In the genomic region with DNA sequence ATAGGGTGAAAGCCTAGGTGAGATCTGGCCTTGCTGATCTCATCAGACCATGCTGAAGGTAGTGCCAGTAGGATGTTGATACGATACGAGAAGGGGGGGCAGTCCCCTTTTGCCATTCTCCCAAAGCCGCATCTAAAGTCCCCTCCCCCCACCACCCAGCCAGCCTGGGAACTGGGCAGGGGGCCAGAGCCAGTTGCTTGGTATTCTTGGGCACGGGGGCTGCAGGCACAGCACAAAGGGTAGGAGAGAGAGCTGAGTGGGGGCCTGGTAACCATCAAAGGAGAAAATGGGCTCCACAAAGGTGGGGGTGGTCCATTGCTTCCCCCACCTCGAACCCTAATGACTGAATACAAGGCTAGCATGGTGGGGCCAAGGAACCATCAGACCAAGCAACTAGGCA, we compare ENCODE assay signal across 2 cellular contexts.
TF ChIP-seq lines count a peak whose summit lies in the region.

No MANE protein-coding gene starts in this region.

TF ChIP-seq in SK-N-SH, 30 proteins besides CTCF, POLR2A, EP300 and RAD21:
- TF ChIP-seq GATA2 (CRISPR knock-in tag; IDR thresholded peaks at IDR 0.05) (no peak), NFIC (IDR thresholded peaks at IDR 0.05; ENCODE audit: borderline replicate concordance) (0 out of 2 replicates have a peak, but pooled peaks have one; percentile 39)

TF ChIP-seq in SK-N-SH treated with all-trans-retinoic acid at 6 μM for 48 hours, 23 proteins besides CTCF, POLR2A, EP300 and RAD21:
- TF ChIP-seq PPARA (CRISPR knock-in tag; IDR thresholded peaks at IDR 0.05; ENCODE audit: borderline replicate concordance) (no peak), ZFP30 (CRISPR knock-in tag; IDR thresholded peaks at IDR 0.05) (no peak), GLIS3 (CRISPR knock-in tag; IDR thresholded peaks at IDR 0.05) (no peak), CSDC2 (CRISPR knock-in tag; IDR thresholded peaks at IDR 0.05) (no peak), PATZ1 (CRISPR knock-in tag; IDR thresholded peaks at IDR 0.05; ENCODE audit: borderline replicate concordance) (no peak), TCF4 (CRISPR knock-in tag; IDR thresholded peaks at IDR 0.05; ENCODE audit: borderline replicate concordance) (no peak), POU6F1 (CRISPR knock-in tag; IDR thresholded peaks at IDR 0.05; ENCODE audit: borderline replicate concordance, low read depth) (no peak), CSRNP3 (CRISPR knock-in tag; IDR thresholded peaks at IDR 0.05) (no peak), ZFP3 (CRISPR knock-in tag; IDR thresholded peaks at IDR 0.05) (no peak), RARB (CRISPR knock-in tag; IDR thresholded peaks at IDR 0.05) (no peak), ISL1 (CRISPR knock-in tag; IDR thresholded peaks at IDR 0.05) (no peak)
- TF ChIP-seq, protein P1, sequence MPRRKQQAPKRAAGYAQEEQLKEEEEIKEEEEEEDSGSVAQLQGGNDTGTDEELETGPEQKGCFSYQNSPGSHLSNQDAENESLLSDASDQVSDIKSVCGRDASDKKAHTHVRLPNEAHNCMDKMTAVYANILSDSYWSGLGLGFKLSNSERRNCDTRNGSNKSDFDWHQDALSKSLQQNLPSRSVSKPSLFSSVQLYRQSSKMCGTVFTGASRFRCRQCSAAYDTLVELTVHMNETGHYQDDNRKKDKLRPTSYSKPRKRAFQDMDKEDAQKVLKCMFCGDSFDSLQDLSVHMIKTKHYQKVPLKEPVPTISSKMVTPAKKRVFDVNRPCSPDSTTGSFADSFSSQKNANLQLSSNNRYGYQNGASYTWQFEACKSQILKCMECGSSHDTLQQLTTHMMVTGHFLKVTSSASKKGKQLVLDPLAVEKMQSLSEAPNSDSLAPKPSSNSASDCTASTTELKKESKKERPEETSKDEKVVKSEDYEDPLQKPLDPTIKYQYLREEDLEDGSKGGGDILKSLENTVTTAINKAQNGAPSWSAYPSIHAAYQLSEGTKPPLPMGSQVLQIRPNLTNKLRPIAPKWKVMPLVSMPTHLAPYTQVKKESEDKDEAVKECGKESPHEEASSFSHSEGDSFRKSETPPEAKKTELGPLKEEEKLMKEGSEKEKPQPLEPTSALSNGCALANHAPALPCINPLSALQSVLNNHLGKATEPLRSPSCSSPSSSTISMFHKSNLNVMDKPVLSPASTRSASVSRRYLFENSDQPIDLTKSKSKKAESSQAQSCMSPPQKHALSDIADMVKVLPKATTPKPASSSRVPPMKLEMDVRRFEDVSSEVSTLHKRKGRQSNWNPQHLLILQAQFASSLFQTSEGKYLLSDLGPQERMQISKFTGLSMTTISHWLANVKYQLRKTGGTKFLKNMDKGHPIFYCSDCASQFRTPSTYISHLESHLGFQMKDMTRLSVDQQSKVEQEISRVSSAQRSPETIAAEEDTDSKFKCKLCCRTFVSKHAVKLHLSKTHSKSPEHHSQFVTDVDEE (CRISPR knock-in tag; IDR thresholded peaks at IDR 0.05): no peak
